In the genomic region with DNA sequence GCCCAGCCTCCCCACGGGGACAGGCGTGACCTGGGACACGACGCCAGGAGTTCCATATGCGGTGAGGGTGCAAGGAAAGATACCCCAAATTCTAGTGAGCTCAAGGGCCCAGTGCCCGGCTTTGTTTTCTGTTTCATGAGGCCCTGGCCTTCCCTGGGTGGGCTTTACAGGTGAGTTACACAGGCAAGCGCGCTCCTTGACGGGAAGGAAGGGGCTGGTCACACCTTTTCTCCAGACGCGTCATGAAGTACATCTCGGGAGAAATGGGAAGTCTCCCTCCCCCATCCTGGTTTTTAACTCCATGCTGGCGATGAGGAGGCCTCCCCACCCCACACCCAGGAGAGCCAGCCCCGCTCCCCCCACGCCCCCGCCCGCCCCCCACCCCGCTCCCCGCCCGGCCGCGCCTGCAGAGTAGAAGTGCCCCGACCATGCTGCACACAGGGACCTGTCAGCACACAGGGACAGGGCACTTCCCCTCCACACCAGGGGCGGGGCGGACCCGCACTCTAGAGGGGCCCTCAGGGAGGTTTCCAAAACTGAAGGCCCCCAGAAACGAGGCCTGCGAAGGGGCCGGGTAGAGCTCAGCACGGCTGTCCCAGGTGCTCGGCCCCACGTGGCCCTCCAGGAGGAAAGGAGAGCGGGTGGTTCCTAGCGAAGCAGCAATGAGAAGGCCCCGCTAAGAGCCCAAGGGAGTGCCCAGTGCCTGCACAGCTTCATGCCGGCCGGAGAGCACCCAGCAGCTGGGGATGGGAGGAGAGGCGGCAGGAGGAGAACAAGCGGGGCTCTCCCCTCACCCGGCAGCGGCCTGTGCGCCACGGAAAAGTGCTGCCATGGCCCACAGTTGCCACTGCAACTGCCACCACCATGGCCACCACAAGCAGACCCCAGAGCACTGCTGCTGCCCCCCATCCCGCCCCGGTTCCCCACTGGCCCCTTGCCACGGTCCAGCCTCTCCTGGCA, we compare ENCODE assay signal across 16 cellular contexts. TPM values are rescaled to one million over a fixed set of nuclear protein-coding genes. Genes with fewer than 3 reads are reported as not detected.
DNase-seq lines count a peak whose midpoint lies in the region; ATAC-seq and TF ChIP-seq lines count a peak whose summit lies in the region.
"Had no signal": no experiment of that assay in that cellular context is flagged by ENCODE, and none has a peak within 500 bp of the region (broad histone marks: within the 10 kb centered on the region; RNA-seq: fewer than 3 reads in every experiment).

No MANE protein-coding gene starts in this region.

- H3K27ac ChIP-seq in RWPE1 (peak overlapping the region; percentile 7; the same call in 1 of the 2 replicates), duodenal mucosa (ENCODE audit: low read depth, low read length) (peak overlapping the region; percentile 20), spleen (peak overlapping the region in 7 of 8 donors; percentile 48 to 86 (median 68))
- H3K27ac ChIP-seq: 22Rv1, KMS-11 had no signal

- H3K4me3 ChIP-seq in duodenal mucosa (ENCODE audit: low read depth in 1 of 2, low read length in 2 of 2) (no peak overlapping the region), spleen (no peak overlapping the region)

- POLR2A ChIA-PET in RWPE1 (lab: Yijun Ruan, JAX; ENCODE audit: low non-redundant PET), result no interaction called here

- H3K4me1 ChIP-seq in duodenal mucosa (ENCODE audit: control insufficient read depth in 1 of 2, insufficient read depth in 2 of 2, low read length in 2 of 2) (peaks cover 48 to 65% of the 10 kb centered on the region in 2 donors), spleen (peaks cover 0 to 76% (median 55%) of the 10 kb centered on the region in 6 donors)
- H3K4me1 ChIP-seq: Caco-2 had no signal

- no peaks in the 10 kb centered on the region for H3K27me3 ChIP-seq in duodenal mucosa (ENCODE audit: control insufficient read depth in 1 of 2, insufficient read depth in 2 of 2, low read length in 2 of 2)
- H3K27me3 ChIP-seq in spleen (replicated peaks in 1 of 7), result peaks cover 0 to 7% (median 0%) of the 10 kb centered on the region in 7 donors

- intact Hi-C loops in spleen (cut with DNase I; ENCODE audit: low total_unique reads), result no loop called here
- intact Hi-C loops in cardiac septum (cut with DNase I), result no loop called here

- H3K9me3 ChIP-seq in duodenal mucosa (ENCODE audit: control insufficient read depth in 1 of 2, low read length in 2 of 2), result no peaks in the 10 kb centered on the region
- no peaks in the 10 kb centered on the region for H3K9me3 ChIP-seq in spleen
- H3K9me3 ChIP-seq: Caco-2 had no signal

- no peak for ATAC-seq in GM19463 (IDR thresholded peaks at IDR 0.05; ENCODE audit: unreplicated experiment)
- no peak for ATAC-seq in HG02588 (IDR thresholded peaks at IDR 0.05; ENCODE audit: unreplicated experiment)

- peaks cover 0 to 15% of the 10 kb centered on the region in 2 donors for H3K36me3 ChIP-seq in duodenal mucosa (ENCODE audit: control insufficient read depth in 1 of 2, insufficient read depth in 2 of 2, low read length in 2 of 2)
- H3K36me3 ChIP-seq in spleen, result peaks cover 0 to 6% (median 0%) of the 10 kb centered on the region in 6 donors

- peak; percentile 13 for DNase-seq in DMS53 (lab: John Stamatoyannopoulos, UW)
- no peak for DNase-seq in DMS53 treated with DMSO at 0.1 percent for 48 hours (lab: John Stamatoyannopoulos, UW; ENCODE audit: unreplicated experiment)
- DNase-seq in RWPE1 (ENCODE audit: low spot score), result no peak
- no peak for DNase-seq in spleen
- no peak for DNase-seq in cardiac septum (ENCODE audit: low spot score)
- DNase-seq: activated B cell treated with CpG ODN at 0.5 μM for 24 hours; Caco-2; erythroblast; NCI-H1436 treated with DMSO at 0.1 percent for 48 hours; OCI-M1; stimulated activated naive CD4-positive, alpha-beta T cell had no signal

- no peak overlapping the region for H3K9ac ChIP-seq in duodenal mucosa (ENCODE audit: low read depth in 1 of 2, low read length in 2 of 2)
- H3K9ac ChIP-seq: KMS-11 had no signal

- WGBS in spleen, 5 donors, result 39 to 65% (median 60%) methylated on average over 31 to 46 of the region's 46 CpGs

- TF ChIP-seq CTCF in RWPE1 (conservative IDR thresholded peaks at IDR 0.05; ENCODE audit: low read depth), result no peak
- TF ChIP-seq CTCF in spleen (IDR thresholded peaks at IDR 0.05 in 8 of 11, conservative IDR thresholded peaks at IDR 0.05 in 3 of 11), result no peak

- no peak for TF ChIP-seq POLR2A in spleen (IDR thresholded peaks at IDR 0.05)

- CTCF ChIA-PET in RWPE1 (lab: Yijun Ruan, JAX), result no interaction called here

RNA-seq across cellular contexts. Expression of gene CYB561, which starts 7.7 kb away (rescaled TPM):
- total RNA-seq in spleen (10 to 100 TPM; 10.1 to 36.4 (median 13.6) TPM), cardiac septum (6.8 TPM)
- 1 to 10 TPM; 2.6 to 6.6 (median 4.0) TPM for polyA plus RNA-seq in spleen

RNA-seq across cellular contexts. Expression of gene ACE, which starts 38.5 kb away (rescaled TPM):
- total RNA-seq in spleen (10 to 100 TPM in 4 of 7 donors, 1 to 10 TPM in 3; 6.1 to 17.3 (median 10.1) TPM), cardiac septum (11.6 TPM)
- polyA plus RNA-seq in spleen, result 1 to 10 TPM in 2 of 3 donors, under 1 TPM in 1; 0.61 to 5.1 (median 1.3) TPM

Comparison
In these comparisons a context has a peak if more than half of its experiments do, and no peak if none do; other contexts are left out.
1. H3K27ac ChIP-seq: peak in every context shown above with its lines; median percentile 68 in spleen; 20 in duodenal mucosa; 7 in RWPE1.